In genomic region chr5:90932052-90932699, GRCh38 we compare ENCODE assay signal across 8 cellular contexts.
DNase-seq lines count a peak whose midpoint lies in the region; ATAC-seq, FAIRE-seq and TF ChIP-seq lines count a peak whose summit lies in the region.

No MANE protein-coding gene starts in this region.

- H2AFZ ChIP-seq in PC-9 (no peak overlapping the region), mammary epithelial cell (ENCODE audit: low read depth, low read length) (no peak overlapping the region)

- H4K20me1 ChIP-seq in PC-9 (ENCODE audit: insufficient read depth) (no peaks in the 10 kb centered on the region), mammary epithelial cell (ENCODE audit: insufficient read depth, low read length) (no peaks in the 10 kb centered on the region)

- H3K79me2 ChIP-seq in PC-9 (ENCODE audit: low read depth) (no peaks in the 10 kb centered on the region), mammary epithelial cell (ENCODE audit: insufficient read depth, low read length) (no peaks in the 10 kb centered on the region)

- no peaks in the 10 kb centered on the region; the same call in 1 of the 2 replicates for H3F3A ChIP-seq in PC-9 (ENCODE audit: insufficient read depth, low read depth)

- no peak overlapping the region for H3K4me3 ChIP-seq in PC-9
- H3K4me3 ChIP-seq in mammary epithelial cell (replicated peaks in 1 of 3; ENCODE audit: insufficient read depth in 1 of 3, low read depth in 2 of 3, low read length in 3 of 3) = no peak overlapping the region
- H3K4me3 ChIP-seq in kidney (ENCODE audit: low read length in 2 of 2) = no peak overlapping the region

- H3K9me2 ChIP-seq in PC-9 (ENCODE audit: insufficient read depth) = no peaks in the 10 kb centered on the region

- H3K4me2 ChIP-seq in PC-9 (peak overlapping the region; percentile 25; the same call in 1 of the 2 replicates), mammary epithelial cell (ENCODE audit: insufficient read depth, low read depth, low read length) (no peak overlapping the region)

- no peak overlapping the region for H3K9ac ChIP-seq in mammary epithelial cell (ENCODE audit: insufficient read depth, low read length)
- no peak overlapping the region for H3K9ac ChIP-seq in kidney (ENCODE audit: low read length in 2 of 2)

- peaks cover 8% of the 10 kb centered on the region for H3K4me1 ChIP-seq in PC-9 (replicated peaks; ENCODE audit: insufficient read depth)
- no peaks in the 10 kb centered on the region for H3K4me1 ChIP-seq in mammary epithelial cell (ENCODE audit: insufficient read depth, low read length)
- H3K4me1 ChIP-seq in kidney (ENCODE audit: control insufficient read depth in 1 of 2, insufficient read depth in 1 of 2, low read depth in 1 of 2, low read length in 2 of 2) = peaks cover 0 to 4% of the 10 kb centered on the region in 2 donors

- TF ChIP-seq CTCF in PC-9 (conservative IDR thresholded peaks at IDR 0.05) (peak; percentile 73), mammary epithelial cell (conservative IDR thresholded peaks at IDR 0.05 in 1 of 2, IDR thresholded peaks at IDR 0.05 in 1 of 2; ENCODE audit: extremely low read depth in 1 of 2, insufficient read depth in 1 of 2, low read depth in 1 of 2, low read length in 2 of 2) (peak; percentile 73 to 84), kidney (IDR thresholded peaks at IDR 0.05; ENCODE audit: borderline replicate concordance, extremely low read depth, insufficient read depth) (peak; percentile 70)

- POLR2A ChIA-PET in PC-9 (lab: Charles Lee; ENCODE audit: unreplicated experiment) = no interaction called here

- peak; percentile 60 for ATAC-seq in HG02840 (IDR thresholded peaks at IDR 0.05; ENCODE audit: low FRiP score, unreplicated experiment)

- dilution Hi-C loops in mammary epithelial cell (cut with HindIII; ENCODE audit: low sequenced_read_pairs) = no loop called here

- H3K27me3 ChIP-seq in PC-9 (ENCODE audit: insufficient read depth, low read depth) (no peaks in the 10 kb centered on the region), mammary epithelial cell (ENCODE audit: insufficient read depth, low read length) (no peaks in the 10 kb centered on the region)

- BruUV-seq in PC-9 (replicated peaks; lab: Mats Ljungman, UMichigan) (no TSS peak), mammary epithelial cell (replicated peaks; lab: Mats Ljungman, UMichigan) (no TSS peak)

- FAIRE-seq in kidney (lab: Jason Lieb, UNC) = peak; percentile 85

- H3K9me3 ChIP-seq in PC-9 (ENCODE audit: insufficient read depth, low read depth) = no peaks in the 10 kb centered on the region
- no peaks in the 10 kb centered on the region for H3K9me3 ChIP-seq in mammary epithelial cell (replicated peaks; ENCODE audit: insufficient read depth, low read length)
- H3K9me3 ChIP-seq in kidney (ENCODE audit: control insufficient read depth in 1 of 2, low read length in 2 of 2) = peaks cover 0 to 4% of the 10 kb centered on the region in 2 donors

- 0% methylated on average over 4 of the region's 4 CpGs for WGBS in mammary epithelial cell (ENCODE audit: low coverage, missing lambda C conversion rate)

- H3K27ac ChIP-seq in PC-9 (peak overlapping the region; percentile 45), mammary epithelial cell (ENCODE audit: insufficient read depth, low read depth, low read length) (no peak overlapping the region), kidney (ENCODE audit: low read depth in 2 of 2, low read length in 2 of 2) (no peak overlapping the region)

- in situ Hi-C loops in mammary epithelial cell (cut with MboI; ENCODE audit: low sequenced_read_pairs in 2 of 2) = loop anchor here in 1 of 2 donors (25.0 kb wide), 2 partner anchors 155 to 455 kb away; partner anchors contain the start of gene ARRDC3

- H3K36me3 ChIP-seq in PC-9 (ENCODE audit: low read depth) (no peaks in the 10 kb centered on the region), mammary epithelial cell (ENCODE audit: insufficient read depth, low read length) (no peaks in the 10 kb centered on the region), kidney (ENCODE audit: control insufficient read depth in 1 of 2, insufficient read depth in 2 of 2, low read length in 2 of 2) (no peaks in the 10 kb centered on the region)

- intact Hi-C loops in PC-9 (cut with micrococcal nuclease; ENCODE audit: unreplicated experiment) = loop anchor here (1.0 to 5.0 kb wide), 5 partner anchors 65 to 487 kb away; no protein-coding TSS in a partner anchor
- intact Hi-C loops in mammary epithelial cell (cut with micrococcal nuclease) = loop anchor here (1.0 to 10.0 kb wide), 5 partner anchors 65 to 487 kb away; no protein-coding TSS in a partner anchor
- intact Hi-C loops in kidney (cut with DNase I) = loop anchor here (10.0 kb wide), 1 partner anchor 453 kb away; the partner anchor contains the start of gene ARRDC3

- peak in 4 of 6 experiments; percentile 0 to 29 (median 8) for DNase-seq in stimulated activated naive CD4-positive, alpha-beta T cell (lab: John Stamatoyannopoulos, UW)
- DNase-seq in stimulated activated naive CD4-positive, alpha-beta T cell treated with Interleukin-2 at 50 U/mL for 16 hours (lab: John Stamatoyannopoulos, UW) = no peak
- DNase-seq in PC-9 (peak; percentile 34 to 52), mammary epithelial cell (peak; percentile 56), kidney (no peak), NCI-H2171 treated with DMSO at 0.1 percent for 48 hours (lab: John Stamatoyannopoulos, UW) (no peak)
- peak; percentile 2 to 13 for DNase-seq in stimulated activated CD4-positive, alpha-beta T cell treated with anti-CD3 and anti-CD28 coated beads, Interleukin-4, amount 100 ng/mL, for 48 hours (ENCODE audit: low read depth in 2 of 2)

- CTCF ChIA-PET in PC-9 (lab: Charles Lee) (interaction anchor here (0.6 to 1.7 kb wide), 7 partner anchors 33 to 1353 kb away, joined by 3 to 8 read pairs (median 4); no protein-coding TSS in a partner anchor), mammary epithelial cell (lab: Charles Lee; ENCODE audit: low non-redundant PET) (interaction anchor here (0.6 to 1.1 kb wide), 2 partner anchors 451 to 453 kb away, joined by 4 read pairs; partner anchors contain the start of gene ARRDC3)

Comparison
In these comparisons a context has a peak if more than half of its experiments do, and no peak if none do; other contexts are left out.
1. DNase-seq: peak in stimulated activated naive CD4-positive, alpha-beta T cell (4 of 6), PC-9 (2 of 2), mammary epithelial cell (single experiment) and stimulated activated CD4-positive, alpha-beta T cell treated with anti-CD3 and anti-CD28 coated beads, Interleukin-4, amount 100 ng/mL, for 48 hours (2 of 2); none in stimulated activated naive CD4-positive, alpha-beta T cell treated with Interleukin-2 at 50 U/mL for 16 hours (single experiment), kidney (single experiment) and NCI-H2171 treated with DMSO at 0.1 percent for 48 hours (single experiment).
2. Peak in every context shown above with its lines, with median percentiles within 50 percentile points of each other: CTCF ChIP-seq.